ENCODE assay signal across 25 cellular contexts in the genomic region with DNA sequence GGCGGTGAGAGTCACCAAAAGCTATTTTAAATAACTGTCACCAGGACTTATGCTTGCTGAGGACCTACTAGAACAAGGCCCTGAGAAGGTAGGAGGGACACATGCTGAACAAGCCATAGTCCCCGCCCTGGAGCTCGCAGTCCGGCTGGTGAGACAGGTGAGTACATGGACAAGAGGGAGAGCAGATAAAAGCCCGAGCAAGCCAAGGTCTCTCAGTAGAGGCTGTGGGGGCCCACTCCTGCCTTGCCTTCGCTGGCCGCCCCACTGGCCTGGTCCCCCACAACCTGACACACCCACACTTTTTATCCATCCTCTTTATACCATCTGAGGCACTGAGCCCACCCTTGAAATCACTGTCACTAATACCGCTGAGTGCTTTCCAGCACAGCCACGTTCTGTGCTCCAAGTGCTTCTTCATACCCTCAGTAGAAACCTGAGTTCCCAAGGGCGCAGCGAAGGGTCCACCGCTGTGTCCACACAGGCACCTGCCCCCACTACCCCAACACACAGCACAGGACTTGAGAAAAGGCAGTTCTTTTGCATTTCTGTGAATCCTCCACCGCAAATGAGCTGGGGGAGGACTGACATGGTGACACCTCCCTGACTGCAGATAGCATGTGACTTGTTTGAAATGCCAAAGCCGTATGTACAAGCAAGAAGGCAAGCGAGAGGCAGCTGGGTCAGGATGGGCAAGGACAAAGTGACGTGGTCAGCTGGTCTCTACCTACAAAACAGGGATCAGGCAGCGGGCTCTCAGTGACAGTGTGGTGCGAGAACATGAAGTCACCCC. TPM values are rescaled to one million over a fixed set of nuclear protein-coding genes. Genes with fewer than 3 reads are reported as not detected.
"Had no signal": no experiment of that assay in that cellular context is flagged by ENCODE, and none has a peak within 500 bp of the region (broad histone marks: within the 10 kb centered on the region; RNA-seq: fewer than 3 reads in every experiment).

No MANE protein-coding gene starts in this region.

- H3K4me3 ChIP-seq: coronary artery, stomach, suprapubic skin, transverse colon, uterus had no signal

- H3K9me3 ChIP-seq: stomach, suprapubic skin, transverse colon, uterus had no signal

- H3K36me3 ChIP-seq: uterus had no signal

- H3K9ac ChIP-seq: parathyroid adenoma had no signal

- H3K79me2 ChIP-seq: parathyroid adenoma had no signal

- ATAC-seq: activated CD8-positive, alpha-beta T cell treated with anti-CD3 and anti-CD28 coated beads, Interleukin-2, amount 10 ng/mL, durations not matched to agents 7 days and 5 days; activated T-helper 17 cell treated with anti-CD3 and anti-CD28 coated beads, Interleukin-2, amount 50 U/mL, for 72 hours; left ventricle myocardium superior; right cardiac atrium; SK-N-SH treated with all-trans-retinoic acid at 6 μM for 48 hours had no signal

- H3K4me1 Mint-ChIP-seq: brain had no signal

- H3K27me3 ChIP-seq: stomach, suprapubic skin, transverse colon, uterus had no signal

- H3K9me3 Mint-ChIP-seq: activated T-helper 17 cell treated with anti-CD3 and anti-CD28 coated beads, Interleukin-2, amount 50 U/mL, for 72 hours; brain; immature natural killer cell; T-helper 2 cell treated with Interferon-gamma antibody and Interleukin-4, amounts not matched to agents 5 μg/mL and 100 μg/mL, for 36 hours had no signal

- H3K27me3 Mint-ChIP-seq: activated T-helper 17 cell treated with anti-CD3 and anti-CD28 coated beads, Interleukin-2, amount 50 U/mL, for 72 hours had no signal

- H3K4me3 Mint-ChIP-seq: activated CD8-positive, alpha-beta T cell treated with anti-CD3 and anti-CD28 coated beads, Interleukin-2, amount 10 ng/mL, durations not matched to agents 7 days and 5 days; activated T-helper 17 cell treated with anti-CD3 and anti-CD28 coated beads, Interleukin-2, amount 50 U/mL, for 72 hours; brain; immature natural killer cell; T-helper 2 cell treated with Interferon-gamma antibody and Interleukin-4, amounts not matched to agents 5 μg/mL and 100 μg/mL, for 36 hours had no signal

- H3K4me1 ChIP-seq: parathyroid adenoma, stomach, suprapubic skin, transverse colon, uterus had no signal

- H3K27ac Mint-ChIP-seq: activated CD8-positive, alpha-beta T cell treated with anti-CD3 and anti-CD28 coated beads, Interleukin-2, amount 10 ng/mL, durations not matched to agents 7 days and 5 days; activated T-helper 17 cell treated with anti-CD3 and anti-CD28 coated beads, Interleukin-2, amount 50 U/mL, for 72 hours; T-helper 2 cell treated with Interferon-gamma antibody and Interleukin-4, amounts not matched to agents 5 μg/mL and 100 μg/mL, for 36 hours had no signal

- DNase-seq: activated CD4-positive, alpha-beta T cell treated with anti-CD3 and anti-CD28 coated beads, Interleukin-2, amount 50 U/mL, for 1 hour; activated CD4-positive, CD25-positive, alpha-beta regulatory T cell treated with anti-CD3 and anti-CD28 coated beads, Interleukin-2, amount 50 U/mL, for 72 hours; activated CD8-positive, alpha-beta T cell treated with anti-CD3 and anti-CD28 coated beads, Interleukin-2, amount 10 ng/mL, durations not matched to agents 7 days and 5 days; erythroblast; foreskin fibroblast; immature natural killer cell; kidney glomerular epithelial cell; left ventricle myocardium superior; midbrain; right cardiac atrium; stimulated activated CD4-positive, alpha-beta T cell treated with anti-CD3 and anti-CD28 coated beads, Interleukin-12 subunit alpha, Interleukin-12 subunit beta, amount 100 ng/mL, for 4 hours; stimulated activated CD4-positive, alpha-beta T cell treated with anti-CD3 and anti-CD28 coated beads, Interleukin-4, amount 100 ng/mL, for 4 hours; stomach; transverse colon; uterus; WERI-Rb-1 had no signal

- H2AFZ ChIP-seq: parathyroid adenoma had no signal

- FAIRE-seq: endometrium, TTC549 had no signal

- H3K27ac ChIP-seq: coronary artery, parathyroid adenoma, stomach, suprapubic skin, transverse colon, uterus, WERI-Rb-1 had no signal

RNA-seq across cellular contexts. Expression of a gene that starts 19.1 kb away (rescaled TPM):
- polyA plus RNA-seq: immature natural killer cell had no signal
